ENCODE assay signal across 32 cellular contexts in genomic region chr11:29713831-29714320, GRCh38.
"Had no signal": no experiment of that assay in that cellular context is flagged by ENCODE, and none has a peak within 500 bp of the region (broad histone marks: within the 10 kb centered on the region; RNA-seq: fewer than 3 reads in every experiment).

No MANE protein-coding gene starts in this region.

- H3K9me3 ChIP-seq: MG63, SJCRH30 had no signal

- H3K36me3 Mint-ChIP-seq: T-cell had no signal

- H3K27ac ChIP-seq: RWPE1, SJCRH30, SK-N-MC had no signal

- H3K27me3 ChIP-seq: MG63, SJCRH30 had no signal

- H3K4me1 Mint-ChIP-seq: T-cell had no signal

- H3K4me1 ChIP-seq: SJCRH30 had no signal

- DNase-seq: Kasumi-1; MG63; NCI-H1048; NCI-H1092 treated with DMSO at 0.1 percent for 48 hours; NCI-H1105 treated with DMSO at 0.1 percent for 48 hours; NCI-H1417; NCI-H1436; NCI-H146; NCI-H1694; NCI-H187 treated with DMSO at 0.1 percent for 48 hours; NCI-H2029; NCI-H2081; NCI-H2171 treated with DMSO at 0.1 percent for 48 hours; NCI-H2227 treated with DMSO at 0.1 percent for 48 hours; NCI-H345; NCI-H446; NCI-H510A treated with DMSO at 0.1 percent for 48 hours; NCI-H524 treated with DMSO at 0.1 percent for 48 hours; NCI-H526 treated with DMSO at 0.1 percent for 48 hours; NCI-H774; NK-92 treated with Interleukin-12 subunit alpha and Interleukin-12 subunit beta, amount 100 ng/mL, for 24 hours; OCI-M1; PC-3; SHP77; SIG-M5; SJCRH30; T-cell had no signal

- H3K36me3 ChIP-seq: MG63, SJCRH30 had no signal

- H3K4me3 Mint-ChIP-seq: T-cell had no signal

- H3K27ac Mint-ChIP-seq: T-cell had no signal

- H3K4me3 ChIP-seq: MG63, SJCRH30, SK-N-MC had no signal

- ATAC-seq: Panc1, PC-3, Right ventricle myocardium inferior, SK-N-SH treated with all-trans-retinoic acid at 6 μM for 48 hours, T-cell had no signal

- H3K27me3 Mint-ChIP-seq: T-cell had no signal
